In genomic region chr11:46677991-46678740, GRCh38 we compare ENCODE assay signal across 12 cellular contexts. TPM values are rescaled to one million over a fixed set of nuclear protein-coding genes. Genes with fewer than 3 reads are reported as not detected.
DNase-seq lines count a peak whose midpoint lies in the region; ATAC-seq and TF ChIP-seq lines count a peak whose summit lies in the region.
"Had no signal": no experiment of that assay in that cellular context is flagged by ENCODE, and none has a peak within 500 bp of the region (broad histone marks: within the 10 kb centered on the region; RNA-seq: fewer than 3 reads in every experiment).

No MANE protein-coding gene starts in this region.

- H3K9me2 ChIP-seq in PC-9 (ENCODE audit: insufficient read depth) = no peaks in the 10 kb centered on the region

- CTCF ChIA-PET in activated CD4-positive, alpha-beta T cell treated with anti-CD3 and anti-CD28 coated beads, Interleukin-2, amount 10 ng/mL, durations not matched to agents 7 days and 5 days (lab: Charles Lee) = interaction anchor here (1.0 to 1.2 kb wide), 2 partner anchors 10 to 20 kb away, joined by 3 read pairs; no protein-coding TSS in a partner anchor
- CTCF ChIA-PET in PC-9 (lab: Charles Lee) = no interaction called here

- H3K9me3 Mint-ChIP-seq in activated CD4-positive, alpha-beta T cell treated with anti-CD3 and anti-CD28 coated beads, Interleukin-2, amount 10 ng/mL, durations not matched to agents 7 days and 5 days = no peaks in the 10 kb centered on the region
- H3K9me3 Mint-ChIP-seq: activated T-cell treated with anti-CD3 and anti-CD28 coated beads, Interleukin-2, amount 50 U/mL, for 4 hours had no signal

- H3K27me3 ChIP-seq in PC-9 (ENCODE audit: insufficient read depth, low read depth) (no peaks in the 10 kb centered on the region), dorsolateral prefrontal cortex (no peaks in the 10 kb centered on the region), spleen (replicated peaks in 1 of 7) (no peaks in the 10 kb centered on the region)

- H3K4me2 ChIP-seq in PC-9 = no peak overlapping the region

- H3K27ac Mint-ChIP-seq in activated CD4-positive, alpha-beta T cell treated with anti-CD3 and anti-CD28 coated beads, Interleukin-2, amount 10 ng/mL, durations not matched to agents 7 days and 5 days = peak overlapping the region; percentile 25

- no peaks in the 10 kb centered on the region for H3K27me3 Mint-ChIP-seq in activated CD4-positive, alpha-beta T cell treated with anti-CD3 and anti-CD28 coated beads, Interleukin-2, amount 10 ng/mL, durations not matched to agents 7 days and 5 days

- H3K4me1 ChIP-seq in PC-9 (replicated peaks; ENCODE audit: insufficient read depth) (0 out of 2 replicates have a peak, but pooled peaks cover 5% of the 10 kb centered on the region), spleen (peaks cover 32 to 71% (median 50%) of the 10 kb centered on the region in 6 donors)

- ATAC-seq in GM18909 (IDR thresholded peaks at IDR 0.05; ENCODE audit: poor library complexity, unreplicated experiment) = no peak
- ATAC-seq: activated T-cell treated with anti-CD3 and anti-CD28 coated beads, Interleukin-2, amount 50 U/mL, for 4 hours had no signal

- TF ChIP-seq CTCF in PC-9 (conservative IDR thresholded peaks at IDR 0.05) = no peak
- TF ChIP-seq CTCF in dorsolateral prefrontal cortex (IDR thresholded peaks at IDR 0.05 in 54 of 56, conservative IDR thresholded peaks at IDR 0.05 in 2 of 56; ENCODE audit: low read depth in 1 of 56, partially characterized antibody in 56 of 56) = peak in 1 of 56 donors; percentile 5
- TF ChIP-seq CTCF in spleen (IDR thresholded peaks at IDR 0.05 in 8 of 11, conservative IDR thresholded peaks at IDR 0.05 in 3 of 11) = no peak

- WGBS in spleen, 5 donors = 67 to 91% (median 85%) methylated on average over 5 to 10 of the region's 10 CpGs

- peaks cover 32% of the 10 kb centered on the region; the same call in 1 of the 2 replicates for H3F3A ChIP-seq in PC-9 (ENCODE audit: insufficient read depth, low read depth)

- no peak overlapping the region for H2AFZ ChIP-seq in PC-9

- intact Hi-C loops in PC-9 (cut with micrococcal nuclease; ENCODE audit: unreplicated experiment) (no loop called here), dorsolateral prefrontal cortex (cut with DNase I) (no loop called here), spleen (cut with DNase I; ENCODE audit: low total_unique reads) (no loop called here)

- H3K4me3 Mint-ChIP-seq in activated CD4-positive, alpha-beta T cell treated with anti-CD3 and anti-CD28 coated beads, Interleukin-2, amount 10 ng/mL, durations not matched to agents 7 days and 5 days = no peak overlapping the region
- H3K4me3 Mint-ChIP-seq: activated T-cell treated with anti-CD3 and anti-CD28 coated beads, Interleukin-2, amount 50 U/mL, for 4 hours had no signal

- peaks cover 38% of the 10 kb centered on the region for H3K36me3 Mint-ChIP-seq in activated CD4-positive, alpha-beta T cell treated with anti-CD3 and anti-CD28 coated beads, Interleukin-2, amount 10 ng/mL, durations not matched to agents 7 days and 5 days (ENCODE audit: low read depth)

- H3K4me3 ChIP-seq in PC-9 (no peak overlapping the region), dorsolateral prefrontal cortex (no peak overlapping the region), spleen (no peak overlapping the region)

- no peak for DNase-seq in activated CD4-positive, alpha-beta T cell treated with anti-CD3 and anti-CD28 coated beads, Interleukin-2, amount 10 ng/mL, durations not matched to agents 7 days and 5 days
- DNase-seq in activated CD4-positive, alpha-beta T cell treated with anti-CD3 and anti-CD28 coated beads for 4 hours = no peak
- DNase-seq in PC-9 (no peak), dorsolateral prefrontal cortex (no peak), spleen (peak; percentile 72), NCI-H1417 treated with DMSO at 0.1 percent for 48 hours (lab: John Stamatoyannopoulos, UW) (no peak), cerebellum (ENCODE audit: low spot score) (no peak)
- DNase-seq: activated T-cell treated with anti-CD3 and anti-CD28 coated beads, Interleukin-2, amount 50 U/mL, for 4 hours; NK-92 treated with Interleukin-12 subunit alpha and Interleukin-12 subunit beta, amount 100 ng/mL, for 24 hours; stimulated activated CD4-positive, alpha-beta T cell treated with anti-CD3 and anti-CD28 coated beads, Interleukin-2, amount 100 ng/mL, for 48 hours had no signal

- H3K9me3 ChIP-seq in PC-9 (ENCODE audit: insufficient read depth, low read depth) (no peaks in the 10 kb centered on the region), spleen (no peaks in the 10 kb centered on the region)

- H3K27ac ChIP-seq in PC-9 = no peak overlapping the region
- peak overlapping the region in 54 of 59 donors; percentile 8 to 96 (median 60) for H3K27ac ChIP-seq in dorsolateral prefrontal cortex
- H3K27ac ChIP-seq in spleen = peak overlapping the region in 4 of 8 donors; percentile 15 to 90 (median 82)

- TSS peak; percentile 40 for BruUV-seq in PC-9 (replicated peaks; lab: Mats Ljungman, UMichigan)

- TF ChIP-seq POLR2A in spleen (IDR thresholded peaks at IDR 0.05) = no peak

- H3K4me1 Mint-ChIP-seq in activated CD4-positive, alpha-beta T cell treated with anti-CD3 and anti-CD28 coated beads, Interleukin-2, amount 10 ng/mL, durations not matched to agents 7 days and 5 days = peaks cover 40% of the 10 kb centered on the region

- H4K20me1 ChIP-seq in PC-9 (ENCODE audit: insufficient read depth) = peaks cover 12% of the 10 kb centered on the region; the same call in 1 of the 2 replicates

- peaks cover 3% of the 10 kb centered on the region; the same call in 1 of the 2 replicates for H3K36me3 ChIP-seq in PC-9 (ENCODE audit: low read depth)
- H3K36me3 ChIP-seq in spleen = peaks cover 8 to 84% (median 63%) of the 10 kb centered on the region in 6 donors

- POLR2A ChIA-PET in activated CD4-positive, alpha-beta T cell treated with anti-CD3 and anti-CD28 coated beads, Interleukin-2, amount 10 ng/mL, durations not matched to agents 7 days and 5 days (lab: Charles Lee) = no interaction called here
- POLR2A ChIA-PET in PC-9 (lab: Charles Lee; ENCODE audit: unreplicated experiment) = interaction anchor here (0.6 kb wide), 2 partner anchors 64 to 286 kb away, joined by 3 read pairs; no protein-coding TSS in a partner anchor

- H3K79me2 ChIP-seq in PC-9 (ENCODE audit: low read depth) = no peaks in the 10 kb centered on the region

RNA-seq across cellular contexts. Expression of gene ARHGAP1, which starts 22.3 kb away (rescaled TPM):
- 10 to 100 TPM; 83.8 to 88.8 TPM for total RNA-seq in activated CD4-positive, alpha-beta T cell treated with anti-CD3 and anti-CD28 coated beads, Interleukin-2, amount 10 ng/mL, durations not matched to agents 7 days and 5 days
- 60.3 and 64.2 TPM in 2 replicates for total RNA-seq in PC-9 (2021)
- total RNA-seq in dorsolateral prefrontal cortex = 100 to 1,000 TPM in 13 of 120 experiments, 10 to 100 TPM in 107; 52.6 to 143 (median 80.0) TPM
- total RNA-seq in spleen = 100 to 1,000 TPM in 2 of 7 donors, 10 to 100 TPM in 5; 62.5 to 137 (median 88.7) TPM
- 10 to 100 TPM; 13.3 to 26.5 (median 15.5) TPM for polyA plus RNA-seq in spleen
- total RNA-seq in cerebellum = 21.1 TPM

RNA-seq across cellular contexts. Expression of gene ZNF408, which starts 22.7 kb away (rescaled TPM):
- total RNA-seq in activated CD4-positive, alpha-beta T cell treated with anti-CD3 and anti-CD28 coated beads, Interleukin-2, amount 10 ng/mL, durations not matched to agents 7 days and 5 days = 10 to 100 TPM; 11.7 to 16.3 TPM
- total RNA-seq in PC-9 (2021) (13.8 and 16.2 TPM in 2 replicates), dorsolateral prefrontal cortex (10 to 100 TPM in 20 of 120 experiments, 1 to 10 TPM in 100; 4.8 to 15.1 (median 8.4) TPM), spleen (10 to 100 TPM in 5 of 7 donors, 1 to 10 TPM in 2; 6.9 to 17.4 (median 10.8) TPM), cerebellum (4.5 TPM)
- polyA plus RNA-seq in spleen = 10 to 100 TPM in 1 of 3 donors, 1 to 10 TPM in 2; 4.7 to 10.2 (median 6.1) TPM

RNA-seq across cellular contexts. Expression of gene F2, which starts 40.8 kb away (rescaled TPM):
- under 1 TPM in 1 of 2 experiments, not detected in 1; 0.15 TPM for total RNA-seq in activated CD4-positive, alpha-beta T cell treated with anti-CD3 and anti-CD28 coated beads, Interleukin-2, amount 10 ng/mL, durations not matched to agents 7 days and 5 days
- total RNA-seq in PC-9 (2021) (0.20 TPM in 1 of 2 replicates, not detected in the other), dorsolateral prefrontal cortex (1 to 10 TPM in 10 of 120 experiments, under 1 TPM in 35, not detected in 75; 0.14 to 1.5 (median 0.67) TPM), spleen (under 1 TPM in 2 of 7 donors, not detected in 5; 0.23 to 0.33 TPM), cerebellum (0.18 TPM)
- under 1 TPM in 1 of 3 donors, not detected in 2; 0.03 TPM for polyA plus RNA-seq in spleen
- total RNA-seq: fibroblast of villous mesenchyme had no signal
